In genomic region chr5:148446591-148446990, GRCh38 we compare ENCODE assay signal across 24 cellular contexts.
"Had no signal": no experiment of that assay in that cellular context is flagged by ENCODE, and none has a peak within 500 bp of the region (broad histone marks: within the 10 kb centered on the region; RNA-seq: fewer than 3 reads in every experiment).

No MANE protein-coding gene starts in this region.

- ATAC-seq: esophagus mucosa, heart right ventricle, left lung, lower lobe of right lung had no signal

- H3K27me3 Mint-ChIP-seq: memory B cell, naive B cell, type B pancreatic cell had no signal

- H3K4me1 Mint-ChIP-seq: memory B cell, naive B cell, nephron progenitor cell had no signal

- H3K27ac Mint-ChIP-seq: memory B cell, naive B cell, nephron progenitor cell, type B pancreatic cell had no signal

- DNase-seq: caudate nucleus; colonic mucosa; effector CD8-positive, alpha-beta T cell; heart right ventricle; islet precursor cell; left lung; lower lobe of right lung; midbrain; naive B cell; nephron progenitor cell; retina; right lobe of liver; spleen; stimulated activated CD4-positive, alpha-beta T cell treated with anti-CD3 and anti-CD28 coated beads, Interleukin-15, amount 100 ng/mL, for 24 hours; stimulated activated CD4-positive, alpha-beta T cell treated with anti-CD3 and anti-CD28 coated beads, Interleukin-1b, Interleukin-23, amount 100 ng/mL, for 48 hours; stimulated activated CD4-positive, alpha-beta T cell treated with anti-CD3 and anti-CD28 coated beads, Interleukin-4, amount 100 ng/mL, for 24 hours; stimulated activated naive CD4-positive, alpha-beta T cell; thyroid gland; uterus had no signal

- H3K9me3 Mint-ChIP-seq: memory B cell, naive B cell, nephron progenitor cell, type B pancreatic cell had no signal

- H3K4me3 Mint-ChIP-seq: memory B cell, naive B cell, nephron progenitor cell, type B pancreatic cell had no signal

- H3K4me3 ChIP-seq: colonic mucosa, heart right ventricle, left lung, lower lobe of right lung, prostate gland, right lobe of liver, spleen, suprapubic skin, thyroid gland, uterus had no signal

- H3K36me3 Mint-ChIP-seq: naive B cell had no signal
